ENCODE assay signal across 8 cellular contexts in genomic region chr2:64328415-64328722, GRCh38.
DNase-seq lines count a peak whose midpoint lies in the region; ATAC-seq and TF ChIP-seq lines count a peak whose summit lies in the region.
"Had no signal": no experiment of that assay in that cellular context is flagged by ENCODE, and none has a peak within 500 bp of the region (broad histone marks: within the 10 kb centered on the region; RNA-seq: fewer than 3 reads in every experiment).

No MANE protein-coding gene starts in this region.

- DNase-seq in GM10266 (ENCODE audit: extremely low spot score) (peak; percentile 45), left ventricle myocardium superior (no peak), NOMO-1 (lab: John Stamatoyannopoulos, UW; ENCODE audit: unreplicated experiment in 2 of 2) (no peak)
- no peak for DNase-seq in effector memory CD4-positive, alpha-beta T cell

- intact Hi-C loops in left ventricle myocardium superior (cut with micrococcal nuclease): loop anchor here (5.0 kb wide), 1 partner anchor 276 kb away; no protein-coding TSS in a partner anchor

- peaks cover 37% of the 10 kb centered on the region for H3K4me1 ChIP-seq in OCI-LY1 (ENCODE audit: insufficient read depth, low read length, severe bottlenecking)
- peaks cover 29% of the 10 kb centered on the region for H3K4me1 ChIP-seq in effector memory CD4-positive, alpha-beta T cell (ENCODE audit: control insufficient read depth, insufficient read depth, low read length, poor library complexity, severe bottlenecking)

- H3K4me3 ChIP-seq in OCI-LY1 (ENCODE audit: low read depth, low read length, poor library complexity, severe bottlenecking) (no peak overlapping the region), skin epidermis (no peak overlapping the region)
- H3K4me3 ChIP-seq in effector memory CD4-positive, alpha-beta T cell (ENCODE audit: insufficient read depth, low read depth, low read length, poor library complexity, severe bottlenecking): no peak overlapping the region
- H3K4me3 ChIP-seq: body of pancreas had no signal

- H3K27me3 ChIP-seq in OCI-LY1 (ENCODE audit: insufficient read depth, low read length): 0 out of 2 replicates have a peak, but pooled peaks cover 6% of the 10 kb centered on the region
- no peaks in the 10 kb centered on the region for H3K27me3 ChIP-seq in effector memory CD4-positive, alpha-beta T cell (replicated peaks; ENCODE audit: control insufficient read depth, insufficient read depth, low read length, poor library complexity, severe bottlenecking)
- H3K27me3 ChIP-seq: body of pancreas had no signal

- no peaks in the 10 kb centered on the region for H3K9me3 ChIP-seq in OCI-LY1 (ENCODE audit: low read length)
- no peaks in the 10 kb centered on the region for H3K9me3 ChIP-seq in effector memory CD4-positive, alpha-beta T cell (ENCODE audit: control insufficient read depth, low read length)
- H3K9me3 ChIP-seq: body of pancreas had no signal

- no peaks in the 10 kb centered on the region for H3F3A ChIP-seq in OCI-LY1 (ENCODE audit: insufficient read depth, low read length)

- H3K36me3 ChIP-seq in OCI-LY1 (ENCODE audit: insufficient read depth, low read length): no peaks in the 10 kb centered on the region
- H3K36me3 ChIP-seq in effector memory CD4-positive, alpha-beta T cell (ENCODE audit: control insufficient read depth, insufficient read depth, low read length): no peaks in the 10 kb centered on the region

- H3K79me2 ChIP-seq in OCI-LY1 (ENCODE audit: insufficient read depth, low read length): no peaks in the 10 kb centered on the region

- no peaks in the 10 kb centered on the region for H3K9me2 ChIP-seq in OCI-LY1 (ENCODE audit: low read depth, low read length)

- H2AFZ ChIP-seq in OCI-LY1 (ENCODE audit: low read length): no peak overlapping the region

- ATAC-seq in left ventricle myocardium superior: peak; percentile 22
- ATAC-seq in HG03378 (IDR thresholded peaks at IDR 0.05; ENCODE audit: unreplicated experiment): no peak
- ATAC-seq: body of pancreas had no signal

- no peaks in the 10 kb centered on the region for H4K20me1 ChIP-seq in OCI-LY1 (ENCODE audit: insufficient read depth, low read length)

- no peak overlapping the region for H3K27ac ChIP-seq in OCI-LY1 (ENCODE audit: low read depth, low read length, poor library complexity, severe bottlenecking)
- peak overlapping the region in 12 of 21 experiments; percentile 18 to 75 (median 64) for H3K27ac ChIP-seq in skin epidermis
- H3K27ac ChIP-seq in effector memory CD4-positive, alpha-beta T cell (ENCODE audit: insufficient read depth, low read length, poor library complexity, severe bottlenecking): no peak overlapping the region
- H3K27ac ChIP-seq: body of pancreas had no signal

- peak overlapping the region; percentile 41; the same call in 1 of the 2 replicates for H3K4me2 ChIP-seq in OCI-LY1 (ENCODE audit: low read length)

- no peak for TF ChIP-seq CTCF in GM10266 (IDR thresholded peaks at IDR 0.05; ENCODE audit: control insufficient read depth, insufficient read depth, low read depth, missing control alignments)
- no peak for TF ChIP-seq CTCF in OCI-LY1 (IDR thresholded peaks at IDR 0.05; ENCODE audit: low read length)

- H3K9ac ChIP-seq in OCI-LY1 (ENCODE audit: low read length): no peak overlapping the region; the same call in 1 of the 2 replicates

Comparison
In these comparisons a context has a peak if more than half of its experiments do, and no peak if none do; other contexts are left out.
1. H3K27ac ChIP-seq: peak in skin epidermis (12 of 21); none in OCI-LY1 (single experiment) and effector memory CD4-positive, alpha-beta T cell (single experiment).